ENCODE assay signal across 8 cellular contexts in the genomic region with DNA sequence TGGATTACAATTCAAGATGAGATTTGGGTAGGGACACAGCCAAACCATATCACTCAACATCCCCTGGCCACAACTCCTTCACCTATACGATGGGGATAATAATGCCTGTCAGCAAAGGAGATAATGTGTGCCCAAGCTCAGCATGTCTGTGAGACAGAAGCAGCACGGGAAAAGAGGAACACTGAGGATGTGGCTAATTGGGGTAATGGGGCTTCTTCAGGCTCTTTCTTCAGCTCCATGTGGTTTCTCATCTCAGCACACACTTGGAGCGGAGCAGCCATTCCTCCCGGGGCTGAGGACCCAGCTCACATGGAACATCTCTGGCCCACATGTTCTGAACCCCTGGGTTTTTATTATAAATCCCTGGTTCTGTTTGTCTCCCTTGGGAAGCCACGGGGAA.
DNase-seq lines count a peak whose midpoint lies in the region; ATAC-seq, FAIRE-seq and TF ChIP-seq lines count a peak whose summit lies in the region.

No MANE protein-coding gene starts in this region.

- no peak overlapping the region for H4K8ac ChIP-seq in H9 (replicated peaks; ENCODE audit: insufficient read length, low read depth, low read length)

- 67 to 70% methylated on average over 5 of the region's 5 CpGs for WGBS in pancreas, 2 donors
- WGBS in H9 (ENCODE audit: extremely low coverage, insufficient read length, low lambda C conversion rate), result no CpG with 5 or more reads among the region's 5 CpGs

- H3K18ac ChIP-seq in H9 (ENCODE audit: insufficient read length, low read depth, low read length), result no peak overlapping the region

- H2BK12ac ChIP-seq in H9 (ENCODE audit: insufficient read length, low read depth, low read length), result no peak overlapping the region

- H3K36me3 ChIP-seq in ACC112 (ENCODE audit: insufficient read depth, low read length) (no peaks in the 10 kb centered on the region), pancreas (no peaks in the 10 kb centered on the region)

- H4K91ac ChIP-seq in H9 (ENCODE audit: insufficient read length, low read depth, low read length), result no peak overlapping the region

- H3K27ac ChIP-seq in ACC112 (ENCODE audit: low read depth, low read length) (peak overlapping the region; percentile 90), pancreas (peak overlapping the region; percentile 4 to 77 (median 54)), H9 (ENCODE audit: insufficient read length, low read depth, low read length) (no peak overlapping the region)

- ATAC-seq in pancreas, result no peak

- intact Hi-C loops in dendritic cell treated with granulocyte-macrophage colony-stimulating factor and Interleukin-4, amounts not matched to agents 40 ng/mL and 50 ng/mL, for 4 days (cut with micrococcal nuclease), result no loop called here
- intact Hi-C loops in pancreas (cut with DNase I), result no loop called here

- FAIRE-seq in pancreas (lab: Jason Lieb, UNC), result no peak

- H3K4me3 ChIP-seq in ACC112 (ENCODE audit: low read depth, low read length), result no peak overlapping the region
- no peak overlapping the region for H3K4me3 ChIP-seq in pancreas

- H3K27me3 ChIP-seq in ACC112 (ENCODE audit: insufficient read depth, low read length), result no peaks in the 10 kb centered on the region
- no peaks in the 10 kb centered on the region for H3K27me3 ChIP-seq in pancreas
- no peaks in the 10 kb centered on the region for H3K27me3 ChIP-seq in H9 (ENCODE audit: insufficient read depth, low read length)

- H3K23me2 ChIP-seq in H9 (ENCODE audit: insufficient read length, low read depth, low read length, poor library complexity, severe bottlenecking), result no peaks in the 10 kb centered on the region

- H3K4me3 Mint-ChIP-seq in HFFc6, result no peak overlapping the region
- no peak overlapping the region for H3K4me3 Mint-ChIP-seq in dendritic cell treated with granulocyte-macrophage colony-stimulating factor and Interleukin-4, amounts not matched to agents 40 ng/mL and 50 ng/mL, for 4 days
- H3K4me3 Mint-ChIP-seq in H9, result no peak overlapping the region
- no peak overlapping the region for H3K4me3 Mint-ChIP-seq in T-helper 2 cell treated with Interferon-gamma antibody and Interleukin-4, amounts not matched to agents 5 μg/mL and 100 μg/mL, for 36 hours

- H3K9me3 ChIP-seq in pancreas (no peaks in the 10 kb centered on the region), H9 (ENCODE audit: control insufficient read depth, low read depth, low read length) (no peaks in the 10 kb centered on the region)

- no peak overlapping the region for H3K4me2 ChIP-seq in H9 (ENCODE audit: insufficient read depth, insufficient read length, low read length)

- H3K36me3 Mint-ChIP-seq in HFFc6 (ENCODE audit: low read depth), result peaks cover 5% of the 10 kb centered on the region; the same call in 1 of the 2 replicates
- peaks cover 7% of the 10 kb centered on the region for H3K36me3 Mint-ChIP-seq in dendritic cell treated with granulocyte-macrophage colony-stimulating factor and Interleukin-4, amounts not matched to agents 40 ng/mL and 50 ng/mL, for 4 days (ENCODE audit: low read depth)
- no peaks in the 10 kb centered on the region; a peak in 1 of 7 replicates for H3K36me3 Mint-ChIP-seq in H9 (ENCODE audit: insufficient read depth in 1 of 3, low read depth in 3 of 3)
- peaks cover 5% of the 10 kb centered on the region for H3K36me3 Mint-ChIP-seq in T-helper 2 cell treated with Interferon-gamma antibody and Interleukin-4, amounts not matched to agents 5 μg/mL and 100 μg/mL, for 36 hours (ENCODE audit: low read depth)

- no peak for DNase-seq in HFFc6
- DNase-seq in pancreas, result no peak
- DNase-seq in H9, result no peak
- no peak for DNase-seq in T-helper 2 cell treated with Interferon-gamma antibody and Interleukin-4, amounts not matched to agents 5 μg/mL and 100 μg/mL, for 36 hours (ENCODE audit: low spot score)
- no peak for DNase-seq in islet precursor cell
- DNase-seq in SHP77 (lab: John Stamatoyannopoulos, UW), result no peak

- H4K5ac ChIP-seq in H9 (ENCODE audit: insufficient read length, low read depth, low read length), result no peak overlapping the region

- H4K20me1 ChIP-seq in H9 (ENCODE audit: control insufficient read depth, insufficient read depth, insufficient read length), result no peaks in the 10 kb centered on the region

- no peak overlapping the region for H2BK20ac ChIP-seq in H9 (ENCODE audit: low read depth, low read length, poor library complexity, severe bottlenecking)

- no peak overlapping the region for H2BK5ac ChIP-seq in H9 (ENCODE audit: insufficient read length, low read length)

- H2AFZ ChIP-seq in ACC112 (ENCODE audit: low read length, unreplicated experiment), result no peak overlapping the region
- no peak overlapping the region for H2AFZ ChIP-seq in H9 (ENCODE audit: low read length)

- no peaks in the 10 kb centered on the region; the same call in none of the 2 replicates for H3K27me3 Mint-ChIP-seq in HFFc6 (ENCODE audit: insufficient read depth)
- H3K27me3 Mint-ChIP-seq in dendritic cell treated with granulocyte-macrophage colony-stimulating factor and Interleukin-4, amounts not matched to agents 40 ng/mL and 50 ng/mL, for 4 days, result no peaks in the 10 kb centered on the region
- H3K27me3 Mint-ChIP-seq in H9 (ENCODE audit: low read depth), result no peaks in the 10 kb centered on the region
- no peaks in the 10 kb centered on the region for H3K27me3 Mint-ChIP-seq in T-helper 2 cell treated with Interferon-gamma antibody and Interleukin-4, amounts not matched to agents 5 μg/mL and 100 μg/mL, for 36 hours (ENCODE audit: low read depth)

- TF ChIP-seq CTCF in HFFc6 (IDR thresholded peaks at IDR 0.05), result no peak
- no peak for TF ChIP-seq CTCF in pancreas (IDR thresholded peaks at IDR 0.05)
- TF ChIP-seq CTCF in H9 (conservative IDR thresholded peaks at IDR 0.05), result no peak

- H3K79me1 ChIP-seq in H9 (ENCODE audit: insufficient read depth, low read depth, low read length, poor library complexity, severe bottlenecking), result no peaks in the 10 kb centered on the region

- no peak overlapping the region for H3K23ac ChIP-seq in H9 (ENCODE audit: insufficient read length, low read depth, low read length)

- H3K79me2 ChIP-seq in ACC112 (ENCODE audit: control insufficient read depth, insufficient read depth, low read length, unreplicated experiment) (no peaks in the 10 kb centered on the region), H9 (ENCODE audit: insufficient read depth, low read length) (no peaks in the 10 kb centered on the region)

- H3K56ac ChIP-seq in H9 (ENCODE audit: insufficient read length, low read depth, low read length), result no peak overlapping the region

- H3K14ac ChIP-seq in H9 (ENCODE audit: insufficient read depth, low read length), result no peak overlapping the region

- H3K4ac ChIP-seq in H9 (ENCODE audit: low read depth, low read length), result no peak overlapping the region

- no peak overlapping the region for H2AK5ac ChIP-seq in H9 (ENCODE audit: insufficient read length, low read length)

- no peak overlapping the region for H2BK15ac ChIP-seq in H9 (ENCODE audit: low read depth, low read length)

- no peak overlapping the region for H2BK120ac ChIP-seq in H9 (ENCODE audit: low read depth, low read length, poor library complexity, severe bottlenecking)

- no peak overlapping the region for H3T11ph ChIP-seq in H9 (ENCODE audit: low read length)

- H3K27ac Mint-ChIP-seq in HFFc6 (peak overlapping the region; percentile 94), H9 (no peak overlapping the region)
- H3K27ac Mint-ChIP-seq in dendritic cell treated with granulocyte-macrophage colony-stimulating factor and Interleukin-4, amounts not matched to agents 40 ng/mL and 50 ng/mL, for 4 days, result peak overlapping the region; percentile 81
- no peak overlapping the region for H3K27ac Mint-ChIP-seq in T-helper 2 cell treated with Interferon-gamma antibody and Interleukin-4, amounts not matched to agents 5 μg/mL and 100 μg/mL, for 36 hours

- H3K9me3 Mint-ChIP-seq in HFFc6, result peaks cover 10% of the 10 kb centered on the region
- peaks cover 13% of the 10 kb centered on the region for H3K9me3 Mint-ChIP-seq in dendritic cell treated with granulocyte-macrophage colony-stimulating factor and Interleukin-4, amounts not matched to agents 40 ng/mL and 50 ng/mL, for 4 days
- peaks cover 0 to 11% of the 10 kb centered on the region in 2 experiments; a peak in 1 of 5 replicates for H3K9me3 Mint-ChIP-seq in H9
- H3K9me3 Mint-ChIP-seq in T-helper 2 cell treated with Interferon-gamma antibody and Interleukin-4, amounts not matched to agents 5 μg/mL and 100 μg/mL, for 36 hours, result peaks cover 12% of the 10 kb centered on the region

- no peak overlapping the region for H3K9ac ChIP-seq in H9 (ENCODE audit: extremely low read depth, insufficient read length, low read length)

- peaks cover 63% of the 10 kb centered on the region for H3K4me1 Mint-ChIP-seq in HFFc6 (ENCODE audit: low read depth)
- H3K4me1 Mint-ChIP-seq in dendritic cell treated with granulocyte-macrophage colony-stimulating factor and Interleukin-4, amounts not matched to agents 40 ng/mL and 50 ng/mL, for 4 days (ENCODE audit: low read depth), result peaks cover 76% of the 10 kb centered on the region
- H3K4me1 Mint-ChIP-seq in H9, result peaks cover 3 to 11% of the 10 kb centered on the region in 2 experiments; a peak in 2 of 4 replicates
- peaks cover 38% of the 10 kb centered on the region for H3K4me1 Mint-ChIP-seq in T-helper 2 cell treated with Interferon-gamma antibody and Interleukin-4, amounts not matched to agents 5 μg/mL and 100 μg/mL, for 36 hours (ENCODE audit: low read depth)

- peaks cover 64% of the 10 kb centered on the region for H3K4me1 ChIP-seq in ACC112 (ENCODE audit: control insufficient read depth, insufficient read depth, low read length, unreplicated experiment)
- peaks cover 0 to 32% (median 12%) of the 10 kb centered on the region in 3 donors for H3K4me1 ChIP-seq in pancreas
- H3K4me1 ChIP-seq in H9 (ENCODE audit: insufficient read depth, low read length), result no peaks in the 10 kb centered on the region

Comparison
In these comparisons a context has a peak if more than half of its experiments do, and no peak if none do; other contexts are left out.
1. H3K27ac Mint-ChIP-seq: peak in HFFc6 (single experiment) and dendritic cell treated with granulocyte-macrophage colony-stimulating factor and Interleukin-4, amounts not matched to agents 40 ng/mL and 50 ng/mL, for 4 days (single experiment); none in H9 (0 of 3) and T-helper 2 cell treated with Interferon-gamma antibody and Interleukin-4, amounts not matched to agents 5 μg/mL and 100 μg/mL, for 36 hours (single experiment).